24 cellular contexts compared by ENCODE assay signal in genomic region chr6:24640166-24640565, GRCh38. TPM values are rescaled to one million over a fixed set of nuclear protein-coding genes. Genes with fewer than 3 reads are reported as not detected.
DNase-seq lines count a peak whose midpoint lies in the region; ATAC-seq lines count a peak whose summit lies in the region.
"Had no signal": no experiment of that assay in that cellular context is flagged by ENCODE, and none has a peak within 500 bp of the region (broad histone marks: within the 10 kb centered on the region; RNA-seq: fewer than 3 reads in every experiment).

No MANE protein-coding gene starts in this region.

- no peak overlapping the region for H3K4me3 Mint-ChIP-seq in activated CD4-positive, alpha-beta T cell treated with anti-CD3 and anti-CD28 coated beads, Interleukin-2, amount 10 ng/mL, durations not matched to agents 24 days and 14 days
- no peak overlapping the region for H3K4me3 Mint-ChIP-seq in activated CD4-positive, alpha-beta T cell treated with anti-CD3 and anti-CD28 coated beads for 36 hours
- H3K4me3 Mint-ChIP-seq: CD14-positive monocyte; CD4-positive, alpha-beta memory T cell; CD4-positive, CD25-positive, alpha-beta regulatory T cell; CD8-positive, alpha-beta memory T cell had no signal

- H3K4me1 ChIP-seq in trophoblast cell (ENCODE audit: control insufficient read depth in 1 of 2, insufficient read depth in 2 of 2, low read length in 2 of 2): no peaks in the 10 kb centered on the region
- H3K4me1 ChIP-seq: BE2C had no signal

- no CpG with 5 or more reads among the region's 1 CpG for WGBS in trophoblast cell (ENCODE audit: extremely low coverage, insufficient coverage, insufficient read length)

- intact Hi-C loops in activated CD4-positive, alpha-beta T cell treated with anti-CD3 and anti-CD28 coated beads, Interleukin-2, amount 10 ng/mL, durations not matched to agents 24 days and 14 days (cut with micrococcal nuclease): loop anchor here (10.0 kb wide), 2 partner anchors 55 kb away; no protein-coding TSS in a partner anchor
- intact Hi-C loops in activated CD4-positive, alpha-beta T cell treated with anti-CD3 and anti-CD28 coated beads for 36 hours (cut with DNase I, micrococcal nuclease): no loop called here

- no peak overlapping the region for H2BK5ac ChIP-seq in trophoblast cell (ENCODE audit: low read depth, low read length, poor library complexity)

- no peaks in the 10 kb centered on the region for H3K9me3 Mint-ChIP-seq in activated CD4-positive, alpha-beta T cell treated with anti-CD3 and anti-CD28 coated beads, Interleukin-2, amount 10 ng/mL, durations not matched to agents 24 days and 14 days
- no peaks in the 10 kb centered on the region for H3K9me3 Mint-ChIP-seq in activated CD4-positive, alpha-beta T cell treated with anti-CD3 and anti-CD28 coated beads for 36 hours (ENCODE audit: low read depth)
- H3K9me3 Mint-ChIP-seq: CD8-positive, alpha-beta memory T cell had no signal

- H3K23ac ChIP-seq in trophoblast cell (ENCODE audit: low read length): no peak overlapping the region

- no peak overlapping the region for H2BK12ac ChIP-seq in trophoblast cell (ENCODE audit: low read length)

- H2BK120ac ChIP-seq in trophoblast cell (ENCODE audit: insufficient read depth, low read length, poor library complexity): no peak overlapping the region

- CTCF ChIA-PET in activated CD4-positive, alpha-beta T cell treated with anti-CD3 and anti-CD28 coated beads for 36 hours (lab: Charles Lee): interaction anchor here (1.1 kb wide), 1 partner anchor 280 kb away, joined by 3 read pairs; no protein-coding TSS in a partner anchor

- H2AK5ac ChIP-seq in trophoblast cell (ENCODE audit: low read length): no peak overlapping the region

- H3K36me3 Mint-ChIP-seq in activated CD4-positive, alpha-beta T cell treated with anti-CD3 and anti-CD28 coated beads, Interleukin-2, amount 10 ng/mL, durations not matched to agents 24 days and 14 days (ENCODE audit: low read depth): no peaks in the 10 kb centered on the region
- no peaks in the 10 kb centered on the region for H3K36me3 Mint-ChIP-seq in activated CD4-positive, alpha-beta T cell treated with anti-CD3 and anti-CD28 coated beads for 36 hours (ENCODE audit: low read depth)
- H3K36me3 Mint-ChIP-seq: CD14-positive monocyte; CD4-positive, alpha-beta memory T cell; CD4-positive, CD25-positive, alpha-beta regulatory T cell; CD8-positive, alpha-beta memory T cell had no signal

- peaks cover 55% of the 10 kb centered on the region for H3K27me3 Mint-ChIP-seq in activated CD4-positive, alpha-beta T cell treated with anti-CD3 and anti-CD28 coated beads, Interleukin-2, amount 10 ng/mL, durations not matched to agents 24 days and 14 days
- peaks cover 11% of the 10 kb centered on the region for H3K27me3 Mint-ChIP-seq in activated CD4-positive, alpha-beta T cell treated with anti-CD3 and anti-CD28 coated beads for 36 hours

- H3K4me1 Mint-ChIP-seq in activated CD4-positive, alpha-beta T cell treated with anti-CD3 and anti-CD28 coated beads, Interleukin-2, amount 10 ng/mL, durations not matched to agents 24 days and 14 days: peaks cover 4% of the 10 kb centered on the region
- peaks cover 4% of the 10 kb centered on the region for H3K4me1 Mint-ChIP-seq in activated CD4-positive, alpha-beta T cell treated with anti-CD3 and anti-CD28 coated beads for 36 hours

- no peak overlapping the region for H4K91ac ChIP-seq in trophoblast cell (ENCODE audit: low read depth, low read length)

- H3K4ac ChIP-seq in trophoblast cell (ENCODE audit: low read depth, low read length): no peak overlapping the region

- H3K27me3 ChIP-seq in trophoblast cell (ENCODE audit: insufficient read depth, low read length): no peaks in the 10 kb centered on the region

- H3K27ac Mint-ChIP-seq in activated CD4-positive, alpha-beta T cell treated with anti-CD3 and anti-CD28 coated beads, Interleukin-2, amount 10 ng/mL, durations not matched to agents 24 days and 14 days: no peak overlapping the region
- no peak overlapping the region for H3K27ac Mint-ChIP-seq in activated CD4-positive, alpha-beta T cell treated with anti-CD3 and anti-CD28 coated beads for 36 hours
- H3K27ac Mint-ChIP-seq: CD14-positive monocyte; CD4-positive, alpha-beta memory T cell; CD4-positive, CD25-positive, alpha-beta regulatory T cell; CD8-positive, alpha-beta memory T cell had no signal

- H3K9me3 ChIP-seq in trophoblast cell (ENCODE audit: insufficient read depth, low read depth, low read length): no peaks in the 10 kb centered on the region
- H3K9me3 ChIP-seq: BE2C had no signal

- peak; percentile 6 for DNase-seq in activated CD4-positive, alpha-beta T cell treated with anti-CD3 and anti-CD28 coated beads, Interleukin-2, amount 10 ng/mL, durations not matched to agents 24 days and 14 days
- no peak for DNase-seq in activated CD4-positive, alpha-beta T cell treated with anti-CD3 and anti-CD28 coated beads for 36 hours
- DNase-seq in fibroblast of gingiva (ENCODE audit: low read depth): peak; percentile 23
- DNase-seq in trophoblast cell: peak; percentile 53 to 95
- no peak for DNase-seq in cerebellar cortex (ENCODE audit: low spot score)
- DNase-seq in activated T-cell treated with anti-CD3 and anti-CD28 coated beads, Interleukin-2, amount 50 U/mL, for 1 hour: no peak
- DNase-seq: 8988T; ACHN; BE2C; C1 segment of cervical spinal cord; CD4-positive, alpha-beta memory T cell; CD4-positive, CD25-positive, alpha-beta regulatory T cell; CD8-positive, alpha-beta memory T cell; COR-L47; DMS 273 treated with DMSO at 0.1 percent for 48 hours; DMS153; DMS53; DMS79; DND-41; EL; GDM1 had no signal

- no peaks in the 10 kb centered on the region for H3K79me1 ChIP-seq in trophoblast cell (ENCODE audit: low read length)

- H3K27ac ChIP-seq in trophoblast cell (ENCODE audit: low read depth, low read length): no peak overlapping the region
- H3K27ac ChIP-seq: BLaER1 had no signal

- no peak overlapping the region for H3K18ac ChIP-seq in trophoblast cell (ENCODE audit: low read length)

- H4K12ac ChIP-seq in trophoblast cell (ENCODE audit: low read depth, low read length): no peak overlapping the region

- no peak for ATAC-seq in activated CD4-positive, alpha-beta T cell treated with anti-CD3 and anti-CD28 coated beads for 36 hours
- ATAC-seq: GM12878 had no signal

- H3K14ac ChIP-seq in trophoblast cell (ENCODE audit: low read length): no peak overlapping the region

- no peak overlapping the region for H3K4me2 ChIP-seq in trophoblast cell (ENCODE audit: low read length)
- H3K4me2 ChIP-seq: BLaER1 had no signal

- H3K4me3 ChIP-seq in trophoblast cell (ENCODE audit: low read depth, low read length): no peak overlapping the region
- H3K4me3 ChIP-seq: BLaER1, GM12878 had no signal

- POLR2A ChIA-PET in activated CD4-positive, alpha-beta T cell treated with anti-CD3 and anti-CD28 coated beads for 36 hours (lab: Charles Lee): no interaction called here

- no peaks in the 10 kb centered on the region for H3K36me3 ChIP-seq in trophoblast cell (ENCODE audit: control insufficient read depth in 1 of 2, insufficient read depth in 2 of 2, low read length in 2 of 2)
- H3K36me3 ChIP-seq: BE2C, BLaER1 had no signal

- H2AFZ ChIP-seq in trophoblast cell (ENCODE audit: insufficient read depth, low read length, poor library complexity): no peak overlapping the region

- H3K79me2 ChIP-seq in trophoblast cell (ENCODE audit: control insufficient read depth, insufficient read depth, low read length, poor library complexity): no peaks in the 10 kb centered on the region

- H3K9ac ChIP-seq in trophoblast cell (ENCODE audit: low read length): no peak overlapping the region
- H3K9ac ChIP-seq: BLaER1 had no signal

- no peak overlapping the region for H4K8ac ChIP-seq in trophoblast cell (ENCODE audit: low read depth, low read length)

RNA-seq across cellular contexts. Expression of gene KIAA0319, which starts 5.8 kb away (rescaled TPM):
- 0.02 TPM in 1 of 2 replicates, not detected in the other for total RNA-seq in activated CD4-positive, alpha-beta T cell treated with anti-CD3 and anti-CD28 coated beads, Interleukin-2, amount 10 ng/mL, durations not matched to agents 24 days and 14 days
- total RNA-seq in activated CD4-positive, alpha-beta T cell treated with anti-CD3 and anti-CD28 coated beads for 36 hours: under 1 TPM; 0.09 TPM
- polyA plus RNA-seq in trophoblast cell (2013): 0.04 and 0.07 TPM in 2 replicates
- total RNA-seq: CD4-positive, CD25-positive, alpha-beta regulatory T cell had no signal
- polyA plus RNA-seq: CD14-positive monocyte; CD8-positive, alpha-beta memory T cell had no signal

RNA-seq across cellular contexts. Expression of gene TDP2, which starts 26.5 kb away (rescaled TPM):
- total RNA-seq in activated CD4-positive, alpha-beta T cell treated with anti-CD3 and anti-CD28 coated beads, Interleukin-2, amount 10 ng/mL, durations not matched to agents 24 days and 14 days: 45.3 and 45.9 TPM in 2 replicates
- total RNA-seq in activated CD4-positive, alpha-beta T cell treated with anti-CD3 and anti-CD28 coated beads for 36 hours: 10 to 100 TPM; 41.4 to 45.4 TPM
- 24.1 and 25.0 TPM in 2 replicates for polyA plus RNA-seq in trophoblast cell (2013)

RNA-seq across cellular contexts. Expression of gene ACOT13, which starts 26.7 kb away (rescaled TPM):
- total RNA-seq in activated CD4-positive, alpha-beta T cell treated with anti-CD3 and anti-CD28 coated beads, Interleukin-2, amount 10 ng/mL, durations not matched to agents 24 days and 14 days: 25.3 and 30.0 TPM in 2 replicates
- 10 to 100 TPM; 37.3 to 47.9 TPM for total RNA-seq in activated CD4-positive, alpha-beta T cell treated with anti-CD3 and anti-CD28 coated beads for 36 hours
- 40.1 and 41.9 TPM in 2 replicates for polyA plus RNA-seq in trophoblast cell (2013)

Comparison
In these comparisons a context has a peak if more than half of its experiments do, and no peak if none do; other contexts are left out.
1. DNase-seq: peak in activated CD4-positive, alpha-beta T cell treated with anti-CD3 and anti-CD28 coated beads, Interleukin-2, amount 10 ng/mL, durations not matched to agents 24 days and 14 days (single experiment), fibroblast of gingiva (single experiment) and trophoblast cell (2 of 2); none in activated CD4-positive, alpha-beta T cell treated with anti-CD3 and anti-CD28 coated beads for 36 hours (single experiment), cerebellar cortex (single experiment) and activated T-cell treated with anti-CD3 and anti-CD28 coated beads, Interleukin-2, amount 50 U/mL, for 1 hour (single experiment).